Comparison of ENCODE assay signal across 9 cellular contexts in genomic region chr3:107845355-107846281, GRCh38.
DNase-seq lines count a peak whose midpoint lies in the region; ATAC-seq and TF ChIP-seq lines count a peak whose summit lies in the region.
"Had no signal": no experiment of that assay in that cellular context is flagged by ENCODE, and none has a peak within 500 bp of the region (broad histone marks: within the 10 kb centered on the region; RNA-seq: fewer than 3 reads in every experiment).

No MANE protein-coding gene starts in this region.

- H3K27ac ChIP-seq in RWPE2 (ENCODE audit: poor library complexity, severe bottlenecking) (peak overlapping the region; percentile 59), esophagus muscularis mucosa (replicated peaks in 1 of 4) (no peak overlapping the region)

- TF ChIP-seq POLR2A in esophagus muscularis mucosa (IDR thresholded peaks at IDR 0.05; ENCODE audit: low read depth) = no peak

- peak; percentile 78 for ATAC-seq in RWPE2 (ENCODE audit: low read depth)
- no peak for ATAC-seq in HG03342 (IDR thresholded peaks at IDR 0.05; ENCODE audit: unreplicated experiment)

- H3K27me3 ChIP-seq in RWPE2 (ENCODE audit: insufficient read depth, poor library complexity, severe bottlenecking) (no peaks in the 10 kb centered on the region), esophagus muscularis mucosa (no peaks in the 10 kb centered on the region)

- intact Hi-C loops in esophagus muscularis mucosa (cut with DNase I) = no loop called here

- 79% methylated on average over 11 of the region's 11 CpGs for WGBS in esophagus muscularis mucosa

- no peaks in the 10 kb centered on the region for H3K36me3 ChIP-seq in RWPE2 (ENCODE audit: low read depth)
- no peaks in the 10 kb centered on the region for H3K36me3 ChIP-seq in esophagus muscularis mucosa

- H3K9me3 ChIP-seq in RWPE2 (ENCODE audit: severe bottlenecking) (no peaks in the 10 kb centered on the region), esophagus muscularis mucosa (no peaks in the 10 kb centered on the region)

- H3K4me3 ChIP-seq in HFF-Myc (replicated peaks; ENCODE audit: low read depth, low read length) (no peak overlapping the region), RWPE2 (ENCODE audit: severe bottlenecking) (no peak overlapping the region), fibroblast of villous mesenchyme (ENCODE audit: low read depth, low read length) (no peak overlapping the region), skeletal muscle cell (ENCODE audit: low read depth, low read length) (no peak overlapping the region), esophagus muscularis mucosa (no peak overlapping the region)

- DNase-seq in HFF-Myc (ENCODE audit: extremely low read depth, low read depth) (peak; percentile 21), RWPE2 (ENCODE audit: low spot score) (no peak), fibroblast of villous mesenchyme (ENCODE audit: low read depth) (peak; percentile 20), skeletal muscle cell (ENCODE audit: low read depth) (peak; percentile 11), esophagus muscularis mucosa (ENCODE audit: extremely low spot score) (no peak), hippocampal formation (lab: John Stamatoyannopoulos, UW) (no peak)
- no peak for DNase-seq in activated naive CD4-positive, alpha-beta T cell treated with Interleukin-2 at 50 U/mL for 16 hours
- DNase-seq: NCI-H1930 had no signal

- TF ChIP-seq EP300 in esophagus muscularis mucosa (IDR thresholded peaks at IDR 0.05) = no peak

- TF ChIP-seq CTCF in HFF-Myc (IDR thresholded peaks at IDR 0.05; ENCODE audit: low read depth, low read length, missing control alignments) (no peak), RWPE2 (IDR thresholded peaks at IDR 0.05; ENCODE audit: poor library complexity, severe bottlenecking) (no peak), fibroblast of villous mesenchyme (IDR thresholded peaks at IDR 0.05; ENCODE audit: insufficient read depth, low read depth, low read length) (no peak), esophagus muscularis mucosa (IDR thresholded peaks at IDR 0.05) (no peak)

- H3K4me1 ChIP-seq in RWPE2 (ENCODE audit: insufficient read depth, poor library complexity, severe bottlenecking) = peaks cover 13% of the 10 kb centered on the region
- H3K4me1 ChIP-seq in esophagus muscularis mucosa = peaks cover 0 to 7% (median 6%) of the 10 kb centered on the region in 4 donors

Comparison
In these comparisons a context has a peak if more than half of its experiments do, and no peak if none do; other contexts are left out.
1. DNase-seq: peak in HFF-Myc (single experiment), fibroblast of villous mesenchyme (single experiment) and skeletal muscle cell (single experiment); none in RWPE2 (single experiment), esophagus muscularis mucosa (single experiment), hippocampal formation (0 of 2) and activated naive CD4-positive, alpha-beta T cell treated with Interleukin-2 at 50 U/mL for 16 hours (single experiment).